In genomic region chr10:76113952-76114351, GRCh38 we compare ENCODE assay signal across 14 cellular contexts.
A peak's percentile ranks its signal among the peaks of the same experiment; 100 is the strongest.
DNase-seq lines count a peak whose midpoint lies in the region; ATAC-seq and TF ChIP-seq lines count a peak whose summit lies in the region.
"Had no signal": no experiment of that assay in that cellular context is flagged by ENCODE, and none has a peak within 500 bp of the region (broad histone marks: within the 10 kb centered on the region; RNA-seq: fewer than 3 reads in every experiment).

No MANE protein-coding gene starts in this region.

- H3K4me3 Mint-ChIP-seq in T-cell, result no peak overlapping the region
- H3K4me3 Mint-ChIP-seq: H9 had no signal

- peak; percentile 20 to 67 for DNase-seq in NCI-H524 (lab: John Stamatoyannopoulos, UW)
- DNase-seq in NCI-H524 treated with DMSO at 0.1 percent for 48 hours (lab: John Stamatoyannopoulos, UW), result no peak
- peak; percentile 98 for DNase-seq in PC-3
- DNase-seq in foreskin melanocyte, result peak; percentile 37
- no peak for DNase-seq in smooth muscle cell (lab: John Stamatoyannopoulos, UW; ENCODE audit: unreplicated experiment)
- DNase-seq in NCI-H345 treated with DMSO at 0.1 percent for 48 hours (lab: John Stamatoyannopoulos, UW; ENCODE audit: unreplicated experiment), result no peak
- no peak for DNase-seq in T-cell
- no peak for DNase-seq in AML-193 (lab: John Stamatoyannopoulos, UW)
- DNase-seq: activated T-cell treated with anti-CD3 and anti-CD28 coated beads, Interleukin-2, amount 50 U/mL, for 48 hours; DMS79; H9; sigmoid colon; thyroid gland had no signal

- no peak overlapping the region for H3K27ac Mint-ChIP-seq in T-cell
- H3K27ac Mint-ChIP-seq: H9 had no signal

- peak overlapping the region; percentile 16 for H3K4me2 ChIP-seq in PC-3 (ENCODE audit: low read length)
- H3K4me2 ChIP-seq in smooth muscle cell, result peak overlapping the region; percentile 83

- no peaks in the 10 kb centered on the region for H3K4me1 Mint-ChIP-seq in T-cell

- H4K20me1 ChIP-seq in PC-3 (ENCODE audit: low read length) (no peaks in the 10 kb centered on the region), smooth muscle cell (ENCODE audit: low read depth) (no peaks in the 10 kb centered on the region)

- H3K4me3 ChIP-seq in PC-3 (ENCODE audit: low read length), result peak overlapping the region; percentile 0; the same call in 1 of the 2 replicates
- no peak overlapping the region for H3K4me3 ChIP-seq in smooth muscle cell
- H3K4me3 ChIP-seq: sigmoid colon, thyroid gland had no signal

- H3K9me3 Mint-ChIP-seq in T-cell, result peaks cover 0 to 6% (median 0%) of the 10 kb centered on the region in 3 donors
- H3K9me3 Mint-ChIP-seq: H9 had no signal

- H3K4me1 ChIP-seq in PC-3 (ENCODE audit: insufficient read depth, low read length) (peaks cover 41% of the 10 kb centered on the region), smooth muscle cell (ENCODE audit: low read depth) (peaks cover 32% of the 10 kb centered on the region)
- H3K4me1 ChIP-seq: sigmoid colon had no signal

- WGBS in smooth muscle cell (ENCODE audit: low lambda C conversion rate), result 43% methylated on average over 4 of the region's 4 CpGs

- peaks cover 0 to 3% of the 10 kb centered on the region in 2 donors for H3K27me3 Mint-ChIP-seq in T-cell

- H2AFZ ChIP-seq in PC-3 (ENCODE audit: low read length) (peak overlapping the region; percentile 2; the same call in 1 of the 2 replicates), smooth muscle cell (ENCODE audit: low read depth) (no peak overlapping the region)

- H3K36me3 ChIP-seq in PC-3 (ENCODE audit: low read depth, low read length), result no peaks in the 10 kb centered on the region
- H3K36me3 ChIP-seq in smooth muscle cell (ENCODE audit: low read depth), result no peaks in the 10 kb centered on the region
- H3K36me3 ChIP-seq: sigmoid colon, thyroid gland had no signal

- H3K9me3 ChIP-seq in PC-3 (ENCODE audit: low read length) (no peaks in the 10 kb centered on the region), smooth muscle cell (replicated peaks; ENCODE audit: low read depth) (no peaks in the 10 kb centered on the region)
- H3K9me3 ChIP-seq: sigmoid colon, thyroid gland had no signal

- BruUV-seq in PC-3 (replicated peaks; lab: Mats Ljungman, UMichigan), result no TSS peak

- H3K9ac ChIP-seq in PC-3 (ENCODE audit: low read length), result no peak overlapping the region; the same call in 1 of the 2 replicates
- H3K9ac ChIP-seq in smooth muscle cell (ENCODE audit: low read depth), result no peak overlapping the region

- intact Hi-C loops in PC-3 (cut with micrococcal nuclease), result loop anchor here (1.0 to 10.0 kb wide), 5 partner anchors 77 to 891 kb away; partner anchors contain the start of gene ZNF503

- no peaks in the 10 kb centered on the region for H3K36me3 Mint-ChIP-seq in T-cell

- peak; percentile 76 for ATAC-seq in PC-3
- ATAC-seq in T-cell (replicated peaks in 1 of 4), result no peak
- ATAC-seq: activated CD4-positive, CD25-positive, alpha-beta regulatory T cell treated with anti-CD3 and anti-CD28 coated beads, Interleukin-2, amount 50 U/mL, for 24 hours had no signal

- no peaks in the 10 kb centered on the region for H3F3A ChIP-seq in PC-3 (ENCODE audit: low read length, unreplicated experiment)
- H3F3A ChIP-seq in smooth muscle cell (ENCODE audit: low read depth), result peaks cover 18% of the 10 kb centered on the region

- H3K79me2 ChIP-seq in PC-3 (ENCODE audit: low read length), result no peaks in the 10 kb centered on the region
- H3K79me2 ChIP-seq in smooth muscle cell (ENCODE audit: low read depth), result no peaks in the 10 kb centered on the region

- H3K27me3 ChIP-seq in PC-3 (ENCODE audit: low read length) (peaks cover 51% of the 10 kb centered on the region), smooth muscle cell (ENCODE audit: low read depth) (no peaks in the 10 kb centered on the region)
- H3K27me3 ChIP-seq: sigmoid colon, thyroid gland had no signal

- H3K27ac ChIP-seq in PC-3 (ENCODE audit: low read length) (peak overlapping the region; percentile 23), smooth muscle cell (ENCODE audit: low read depth) (no peak overlapping the region)
- H3K27ac ChIP-seq: sigmoid colon, thyroid gland had no signal

- POLR2A ChIA-PET in PC-3 (lab: Charles Lee; ENCODE audit: unreplicated experiment), result interaction anchor here (0.6 kb wide), 1 partner anchor 134 kb away, joined by 3 read pairs; no protein-coding TSS in a partner anchor
- POLR2A ChIA-PET in T-cell (lab: Charles Lee), result no interaction called here

- CTCF ChIA-PET in PC-3 (lab: Charles Lee), result no interaction called here
- CTCF ChIA-PET in T-cell (lab: Charles Lee), result no interaction called here

- H3K9me2 ChIP-seq in PC-3 (replicated peaks; ENCODE audit: low read length), result 0 out of 2 replicates have a peak, but pooled peaks cover 2% of the 10 kb centered on the region

- TF ChIP-seq CTCF in PC-3 (conservative IDR thresholded peaks at IDR 0.05; ENCODE audit: low read depth, low read length) (no peak), smooth muscle cell (IDR thresholded peaks at IDR 0.05; ENCODE audit: borderline replicate concordance, insufficient read depth, poor library complexity, severe bottlenecking) (no peak)

Comparison
In these comparisons a context has a peak if more than half of its experiments do, and no peak if none do; other contexts are left out.
1. DNase-seq: peak in NCI-H524 (2 of 2), PC-3 (single experiment) and foreskin melanocyte (single experiment); none in NCI-H524 treated with DMSO at 0.1 percent for 48 hours (single experiment), smooth muscle cell (single experiment), NCI-H345 treated with DMSO at 0.1 percent for 48 hours (single experiment), T-cell (0 of 34) and AML-193 (0 of 2).